Comparison of ENCODE assay signal across 1 cellular context in the genomic region with DNA sequence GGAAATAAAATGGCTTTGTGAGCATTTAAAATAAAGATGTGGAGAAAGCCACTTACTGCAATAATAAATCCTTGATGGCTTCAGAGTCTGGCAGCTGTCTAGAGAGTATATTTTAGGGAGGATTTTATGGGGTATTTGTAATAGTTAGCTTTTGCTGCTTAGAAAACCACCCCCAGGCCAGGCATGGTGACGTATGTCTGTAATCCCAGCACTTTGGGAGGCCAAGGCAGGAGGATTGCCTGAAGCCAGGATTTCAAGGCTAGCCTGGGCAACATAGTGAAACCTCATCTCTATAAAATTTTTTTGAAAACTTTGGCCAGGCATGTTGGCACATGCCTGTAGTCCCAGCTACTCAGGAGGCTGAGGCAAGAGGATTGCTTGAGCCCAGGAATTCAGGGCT.
TF ChIP-seq lines count a peak whose summit lies in the region.

No MANE protein-coding gene starts in this region.

TF ChIP-seq in GM23338, 12 proteins besides CTCF, POLR2A, EP300 and RAD21:
- TF ChIP-seq, protein P1, sequence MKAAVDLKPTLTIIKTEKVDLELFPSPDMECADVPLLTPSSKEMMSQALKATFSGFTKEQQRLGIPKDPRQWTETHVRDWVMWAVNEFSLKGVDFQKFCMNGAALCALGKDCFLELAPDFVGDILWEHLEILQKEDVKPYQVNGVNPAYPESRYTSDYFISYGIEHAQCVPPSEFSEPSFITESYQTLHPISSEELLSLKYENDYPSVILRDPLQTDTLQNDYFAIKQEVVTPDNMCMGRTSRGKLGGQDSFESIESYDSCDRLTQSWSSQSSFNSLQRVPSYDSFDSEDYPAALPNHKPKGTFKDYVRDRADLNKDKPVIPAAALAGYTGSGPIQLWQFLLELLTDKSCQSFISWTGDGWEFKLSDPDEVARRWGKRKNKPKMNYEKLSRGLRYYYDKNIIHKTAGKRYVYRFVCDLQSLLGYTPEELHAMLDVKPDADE (IDR thresholded peaks at IDR 0.05), result no peak
- TF ChIP-seq EZH2phosphoT487 (IDR thresholded peaks at IDR 0.05; ENCODE audit: unreplicated experiment), result no peak
- no peak for TF ChIP-seq CREB1 (CRISPR knock-in tag; IDR thresholded peaks at IDR 0.05; ENCODE audit: low read depth)
- TF ChIP-seq, protein P2, sequence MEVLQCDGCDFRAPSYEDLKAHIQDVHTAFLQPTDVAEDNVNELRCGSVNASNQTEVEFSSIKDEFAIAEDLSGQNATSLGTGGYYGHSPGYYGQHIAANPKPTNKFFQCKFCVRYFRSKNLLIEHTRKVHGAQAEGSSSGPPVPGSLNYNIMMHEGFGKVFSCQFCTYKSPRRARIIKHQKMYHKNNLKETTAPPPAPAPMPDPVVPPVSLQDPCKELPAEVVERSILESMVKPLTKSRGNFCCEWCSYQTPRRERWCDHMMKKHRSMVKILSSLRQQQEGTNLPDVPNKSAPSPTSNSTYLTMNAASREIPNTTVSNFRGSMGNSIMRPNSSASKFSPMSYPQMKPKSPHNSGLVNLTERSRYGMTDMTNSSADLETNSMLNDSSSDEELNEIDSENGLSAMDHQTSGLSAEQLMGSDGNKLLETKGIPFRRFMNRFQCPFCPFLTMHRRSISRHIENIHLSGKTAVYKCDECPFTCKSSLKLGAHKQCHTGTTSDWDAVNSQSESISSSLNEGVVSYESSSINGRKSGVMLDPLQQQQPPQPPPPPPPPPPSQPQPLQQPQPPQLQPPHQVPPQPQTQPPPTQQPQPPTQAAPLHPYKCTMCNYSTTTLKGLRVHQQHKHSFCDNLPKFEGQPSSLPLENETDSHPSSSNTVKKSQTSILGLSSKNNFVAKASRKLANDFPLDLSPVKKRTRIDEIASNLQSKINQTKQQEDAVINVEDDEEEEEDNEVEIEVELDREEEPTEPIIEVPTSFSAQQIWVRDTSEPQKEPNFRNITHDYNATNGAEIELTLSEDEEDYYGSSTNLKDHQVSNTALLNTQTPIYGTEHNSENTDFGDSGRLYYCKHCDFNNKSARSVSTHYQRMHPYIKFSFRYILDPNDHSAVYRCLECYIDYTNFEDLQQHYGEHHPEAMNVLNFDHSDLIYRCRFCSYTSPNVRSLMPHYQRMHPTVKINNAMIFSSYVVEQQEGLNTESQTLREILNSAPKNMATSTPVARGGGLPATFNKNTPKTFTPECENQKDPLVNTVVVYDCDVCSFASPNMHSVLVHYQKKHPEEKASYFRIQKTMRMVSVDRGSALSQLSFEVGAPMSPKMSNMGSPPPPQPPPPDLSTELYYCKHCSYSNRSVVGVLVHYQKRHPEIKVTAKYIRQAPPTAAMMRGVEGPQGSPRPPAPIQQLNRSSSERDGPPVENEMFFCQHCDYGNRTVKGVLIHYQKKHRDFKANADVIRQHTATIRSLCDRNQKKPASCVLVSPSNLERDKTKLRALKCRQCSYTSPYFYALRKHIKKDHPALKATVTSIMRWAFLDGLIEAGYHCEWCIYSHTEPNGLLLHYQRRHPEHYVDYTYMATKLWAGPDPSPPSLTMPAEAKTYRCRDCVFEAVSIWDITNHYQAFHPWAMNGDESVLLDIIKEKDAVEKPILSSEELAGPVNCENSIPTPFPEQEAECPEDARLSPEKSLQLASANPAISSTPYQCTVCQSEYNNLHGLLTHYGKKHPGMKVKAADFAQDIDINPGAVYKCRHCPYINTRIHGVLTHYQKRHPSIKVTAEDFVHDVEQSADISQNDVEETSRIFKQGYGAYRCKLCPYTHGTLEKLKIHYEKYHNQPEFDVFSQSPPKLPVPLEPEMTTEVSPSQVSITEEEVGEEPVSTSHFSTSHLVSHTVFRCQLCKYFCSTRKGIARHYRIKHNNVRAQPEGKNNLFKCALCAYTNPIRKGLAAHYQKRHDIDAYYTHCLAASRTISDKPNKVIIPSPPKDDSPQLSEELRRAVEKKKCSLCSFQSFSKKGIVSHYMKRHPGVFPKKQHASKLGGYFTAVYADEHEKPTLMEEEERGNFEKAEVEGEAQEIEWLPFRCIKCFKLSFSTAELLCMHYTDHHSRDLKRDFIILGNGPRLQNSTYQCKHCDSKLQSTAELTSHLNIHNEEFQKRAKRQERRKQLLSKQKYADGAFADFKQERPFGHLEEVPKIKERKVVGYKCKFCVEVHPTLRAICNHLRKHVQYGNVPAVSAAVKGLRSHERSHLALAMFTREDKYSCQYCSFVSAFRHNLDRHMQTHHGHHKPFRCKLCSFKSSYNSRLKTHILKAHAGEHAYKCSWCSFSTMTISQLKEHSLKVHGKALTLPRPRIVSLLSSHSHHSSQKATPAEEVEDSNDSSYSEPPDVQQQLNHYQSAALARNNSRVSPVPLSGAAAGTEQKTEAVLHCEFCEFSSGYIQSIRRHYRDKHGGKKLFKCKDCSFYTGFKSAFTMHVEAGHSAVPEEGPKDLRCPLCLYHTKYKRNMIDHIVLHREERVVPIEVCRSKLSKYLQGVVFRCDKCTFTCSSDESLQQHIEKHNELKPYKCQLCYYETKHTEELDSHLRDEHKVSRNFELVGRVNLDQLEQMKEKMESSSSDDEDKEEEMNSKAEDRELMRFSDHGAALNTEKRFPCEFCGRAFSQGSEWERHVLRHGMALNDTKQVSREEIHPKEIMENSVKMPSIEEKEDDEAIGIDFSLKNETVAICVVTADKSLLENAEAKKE (CRISPR knock-in tag; IDR thresholded peaks at IDR 0.05), result no peak
- TF ChIP-seq ZNF114 (CRISPR knock-in tag; IDR thresholded peaks at IDR 0.05), result no peak
- no peak for TF ChIP-seq EZH2 (IDR thresholded peaks at IDR 0.05; ENCODE audit: low read depth, unreplicated experiment)
- TF ChIP-seq ZNF331 (CRISPR knock-in tag; IDR thresholded peaks at IDR 0.05; ENCODE audit: low read depth), result no peak
- no peak for TF ChIP-seq POLR2AphosphoS5 (IDR thresholded peaks at IDR 0.05; ENCODE audit: low read depth)
- TF ChIP-seq STAT1 (IDR thresholded peaks at IDR 0.05; ENCODE audit: unreplicated experiment), result no peak
- no peak for TF ChIP-seq NANOG (IDR thresholded peaks at IDR 0.05; ENCODE audit: borderline replicate concordance)
- TF ChIP-seq JUNB (IDR thresholded peaks at IDR 0.05; ENCODE audit: unreplicated experiment), result no peak
